In the genomic region with DNA sequence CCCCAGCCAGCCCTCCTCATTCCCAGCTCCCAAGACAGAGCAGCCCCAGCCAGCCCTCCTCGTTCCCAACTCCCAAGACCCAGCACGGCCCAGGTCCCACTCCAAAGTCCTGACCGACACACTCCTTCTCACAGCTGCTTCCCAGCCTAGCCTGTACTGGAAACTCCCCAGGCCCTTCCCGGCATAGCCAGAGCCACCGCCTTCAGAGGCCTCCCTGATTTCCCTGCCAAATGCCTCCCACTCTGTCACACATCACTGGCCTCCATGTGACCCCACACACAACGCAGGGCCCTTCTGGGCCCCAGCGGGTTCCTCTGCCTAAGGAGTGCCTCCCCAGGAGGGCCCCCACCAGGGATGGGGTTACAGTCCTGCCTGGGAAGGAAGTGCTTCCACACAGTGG, we compare ENCODE assay signal across 10 cellular contexts. TPM values are rescaled to one million over a fixed set of nuclear protein-coding genes. Genes with fewer than 3 reads are reported as not detected.
DNase-seq lines count a peak whose midpoint lies in the region; ATAC-seq and TF ChIP-seq lines count a peak whose summit lies in the region.
"Had no signal": no experiment of that assay in that cellular context is flagged by ENCODE, and none has a peak within 500 bp of the region (broad histone marks: within the 10 kb centered on the region; RNA-seq: fewer than 3 reads in every experiment).

No MANE protein-coding gene starts in this region.

- no peak for TF ChIP-seq CTCF in Calu3 (IDR thresholded peaks at IDR 0.05; ENCODE audit: unreplicated experiment)
- no peak for TF ChIP-seq CTCF in PC-3 (conservative IDR thresholded peaks at IDR 0.05; ENCODE audit: low read depth, low read length)
- TF ChIP-seq CTCF in endothelial cell (IDR thresholded peaks at IDR 0.05; ENCODE audit: unreplicated experiment) = no peak
- TF ChIP-seq CTCF in osteoblast (IDR thresholded peaks at IDR 0.05; ENCODE audit: extremely low read depth, low read depth, low read length) = no peak

- no peak overlapping the region for H3K27ac ChIP-seq in PC-3 (ENCODE audit: low read length)
- peak overlapping the region; percentile 63 for H3K27ac ChIP-seq in osteoblast (ENCODE audit: low read depth, low read length)
- H3K27ac ChIP-seq: left lung had no signal

- H2AFZ ChIP-seq in PC-3 (ENCODE audit: low read length) (no peak overlapping the region), osteoblast (ENCODE audit: low read length) (no peak overlapping the region)

- H3K9ac ChIP-seq in PC-3 (ENCODE audit: low read length) = no peak overlapping the region

- no peak overlapping the region for H3K27ac Mint-ChIP-seq in Calu3 (ENCODE audit: unreplicated experiment)
- H3K27ac Mint-ChIP-seq in endothelial cell (ENCODE audit: unreplicated experiment) = peak overlapping the region; percentile 72

- intact Hi-C loops in Calu3 (cut with micrococcal nuclease; ENCODE audit: unreplicated experiment) = no loop called here
- intact Hi-C loops in PC-3 (cut with micrococcal nuclease) = no loop called here

- in situ Hi-C loops in ACHN (cut with HindIII; ENCODE audit: low pct_ligation_motif_present, low pct_unique_long_range_greater_than_20kb, low sequenced_read_pairs) = no loop called here

- H3F3A ChIP-seq in PC-3 (ENCODE audit: low read length, unreplicated experiment) = peaks cover 3% of the 10 kb centered on the region

- H3K9me3 Mint-ChIP-seq in Calu3 (ENCODE audit: low read depth, unreplicated experiment) = no peaks in the 10 kb centered on the region
- H3K9me3 Mint-ChIP-seq in endothelial cell (ENCODE audit: unreplicated experiment) = no peaks in the 10 kb centered on the region

- POLR2A ChIA-PET in PC-3 (lab: Charles Lee; ENCODE audit: unreplicated experiment) = interaction anchor here (0.6 kb wide), 1 partner anchor 168 kb away, joined by 3 read pairs; no protein-coding TSS in a partner anchor

- DNase-seq in Calu3 (no peak), PC-3 (no peak), endothelial cell (ENCODE audit: low spot score) (no peak), osteoblast (ENCODE audit: insufficient read length, low spot score, missing footprints) (peak; percentile 92), ACHN (no peak), DMS 273 treated with DMSO at 0.1 percent for 48 hours (lab: John Stamatoyannopoulos, UW) (no peak), CD1c-positive myeloid dendritic cell (ENCODE audit: extremely low spot score) (no peak)
- DNase-seq: left lung; NCI-H1417 treated with DMSO at 0.1 percent for 48 hours; stimulated activated CD4-positive, alpha-beta T cell treated with anti-CD3 and anti-CD28 coated beads, Interleukin-2, amount 100 ng/mL, for 24 hours had no signal

- H3K27me3 ChIP-seq in PC-3 (ENCODE audit: low read length) (no peaks in the 10 kb centered on the region), osteoblast (ENCODE audit: insufficient read depth, low read length) (no peaks in the 10 kb centered on the region)
- H3K27me3 ChIP-seq: left lung had no signal

- no peak for ATAC-seq in PC-3
- ATAC-seq: left lung had no signal

- H3K36me3 Mint-ChIP-seq in Calu3 (ENCODE audit: insufficient read depth, unreplicated experiment) (peaks cover 45% of the 10 kb centered on the region), endothelial cell (ENCODE audit: low read depth, unreplicated experiment) (peaks cover 25% of the 10 kb centered on the region)

- H3K4me1 ChIP-seq in PC-3 (ENCODE audit: insufficient read depth, low read length) (peaks cover 34% of the 10 kb centered on the region), osteoblast (ENCODE audit: insufficient read depth, low read length) (peaks cover 28% of the 10 kb centered on the region)

- BruUV-seq in Calu3 (replicated peaks; lab: Mats Ljungman, UMichigan) (no TSS peak), PC-3 (replicated peaks; lab: Mats Ljungman, UMichigan) (no TSS peak)

- H3K9me2 ChIP-seq in PC-3 (replicated peaks; ENCODE audit: low read length) = no peaks in the 10 kb centered on the region

- H3K79me2 ChIP-seq in PC-3 (ENCODE audit: low read length) = peaks cover 79% of the 10 kb centered on the region
- peaks cover 74% of the 10 kb centered on the region for H3K79me2 ChIP-seq in osteoblast (ENCODE audit: insufficient read depth, low read length)

- H3K4me1 Mint-ChIP-seq in Calu3 (ENCODE audit: low read depth, unreplicated experiment) (peaks cover 14% of the 10 kb centered on the region), endothelial cell (ENCODE audit: unreplicated experiment) (peaks cover 32% of the 10 kb centered on the region)

- H3K4me3 ChIP-seq in PC-3 (ENCODE audit: low read length) = peak overlapping the region; percentile 96; the same call in 1 of the 2 replicates
- H3K4me3 ChIP-seq in osteoblast (ENCODE audit: insufficient read depth, low read length) = peak overlapping the region; percentile 18
- H3K4me3 ChIP-seq: left lung had no signal

- H3K4me3 Mint-ChIP-seq in Calu3 (ENCODE audit: low read depth, unreplicated experiment) (peak overlapping the region; percentile 7), endothelial cell (ENCODE audit: unreplicated experiment) (peak overlapping the region; percentile 66)

- peaks cover 33% of the 10 kb centered on the region; the same call in 1 of the 2 replicates for H3K36me3 ChIP-seq in PC-3 (ENCODE audit: low read depth, low read length)
- H3K36me3 ChIP-seq in osteoblast (ENCODE audit: insufficient read depth, low read length) = peaks cover 31% of the 10 kb centered on the region

- CTCF ChIA-PET in Calu3 (lab: Charles Lee) = interaction anchor here (1.4 to 1.6 kb wide), 2 partner anchors 11 to 12 kb away, joined by 4 to 6 read pairs; no protein-coding TSS in a partner anchor
- CTCF ChIA-PET in PC-3 (lab: Charles Lee) = no interaction called here

- H3K9me3 ChIP-seq in PC-3 (ENCODE audit: low read length) (no peaks in the 10 kb centered on the region), osteoblast (ENCODE audit: low read depth, low read length) (no peaks in the 10 kb centered on the region)
- H3K9me3 ChIP-seq: left lung had no signal

- H4K20me1 ChIP-seq in PC-3 (ENCODE audit: low read length) (peaks cover 12% of the 10 kb centered on the region), osteoblast (ENCODE audit: insufficient read depth, low read length) (peaks cover 29% of the 10 kb centered on the region)

- H3K27me3 Mint-ChIP-seq in Calu3 (ENCODE audit: unreplicated experiment) (no peaks in the 10 kb centered on the region), endothelial cell (ENCODE audit: unreplicated experiment) (peaks cover 21% of the 10 kb centered on the region)

- H3K4me2 ChIP-seq in PC-3 (ENCODE audit: low read length) (peak overlapping the region; percentile 100), osteoblast (ENCODE audit: insufficient read depth, low read length) (peak overlapping the region; percentile 25)

RNA-seq across cellular contexts. Expression of a gene that starts 2.8 kb away (rescaled TPM):
- total RNA-seq in Calu3 (2022) (45.6 and 50.0 TPM in 2 replicates), PC-3 (2014; rRNA removed) (182 and 200 TPM in 2 replicates), endothelial cell (ENCODE audit: unreplicated experiment) (71.9 TPM), osteoblast (31.2 and 32.6 TPM in 2 replicates)

RNA-seq across cellular contexts. Expression of a gene that starts 9.4 kb away (rescaled TPM):
- total RNA-seq in Calu3 (2022) (2.5 and 4.1 TPM in 2 replicates), PC-3 (2014; rRNA removed) (4.2 and 5.3 TPM in 2 replicates), endothelial cell (ENCODE audit: unreplicated experiment) (3.9 TPM), osteoblast (0.59 and 1.1 TPM in 2 replicates)

RNA-seq across cellular contexts. Expression of a gene that starts 24.3 kb away (rescaled TPM):
- total RNA-seq in Calu3 (2022) (2.0 and 4.2 TPM in 2 replicates), PC-3 (2014; rRNA removed) (2.8 and 3.9 TPM in 2 replicates), endothelial cell (ENCODE audit: unreplicated experiment) (0.69 TPM), osteoblast (0.36 and 0.59 TPM in 2 replicates)

RNA-seq across cellular contexts. Expression of a gene that starts 36.9 kb away (rescaled TPM):
- 41.1 and 48.3 TPM in 2 replicates for total RNA-seq in Calu3 (2022)
- 116 and 178 TPM in 2 replicates for total RNA-seq in PC-3 (2014; rRNA removed)
- total RNA-seq in endothelial cell (ENCODE audit: unreplicated experiment) = 54.0 TPM
- 31.2 and 46.7 TPM in 2 replicates for total RNA-seq in osteoblast

RNA-seq across cellular contexts. Expression of a gene that starts 37.6 kb away (rescaled TPM):
- total RNA-seq in Calu3 (2022) = 22.7 and 24.7 TPM in 2 replicates
- 132 and 142 TPM in 2 replicates for total RNA-seq in PC-3 (2014; rRNA removed)
- total RNA-seq in endothelial cell (ENCODE audit: unreplicated experiment) = 14.0 TPM
- total RNA-seq in osteoblast = 19.4 and 29.3 TPM in 2 replicates
